ENCODE assay signal across 1 cellular context in genomic region chr17:33500141-33500540, GRCh38.
A peak's percentile ranks its signal among the peaks of the same experiment; 100 is the strongest.
TF ChIP-seq lines count a peak whose summit lies in the region.

No MANE protein-coding gene starts in this region.

TF ChIP-seq in K562, 482 proteins besides CTCF, POLR2A, EP300 and RAD21 (continued from another document):
- no peak for TF ChIP-seq ZMIZ1 (IDR thresholded peaks at IDR 0.05; ENCODE audit: low read depth in 2 of 2, low read length in 2 of 2)
- no peak for TF ChIP-seq HEY1 (CRISPR knock-in tag; IDR thresholded peaks at IDR 0.05; ENCODE audit: borderline replicate concordance)
- no peak for TF ChIP-seq ZNF175 (CRISPR knock-in tag; IDR thresholded peaks at IDR 0.05; ENCODE audit: low read depth)
- TF ChIP-seq COPS2 (conservative IDR thresholded peaks at IDR 0.05) = no peak
- TF ChIP-seq BRD9 (IDR thresholded peaks at IDR 0.05; ENCODE audit: low read depth, partially characterized antibody) = no peak
- peak; percentile 47; the same call in 1 of the 2 replicates for TF ChIP-seq RAD51 (IDR thresholded peaks at IDR 0.05; ENCODE audit: borderline replicate concordance, low read depth)
- no peak for TF ChIP-seq NBN (IDR thresholded peaks at IDR 0.05; ENCODE audit: low read depth)
- TF ChIP-seq BHLHE40 (IDR thresholded peaks at IDR 0.05; ENCODE audit: low read length) = 0 out of 2 replicates have a peak, but pooled peaks have one; percentile 21
- peak; percentile 21; the same call in 1 of the 2 replicates for TF ChIP-seq MGA (IDR thresholded peaks at IDR 0.05)
